Comparison of ENCODE assay signal across 22 cellular contexts in the genomic region with DNA sequence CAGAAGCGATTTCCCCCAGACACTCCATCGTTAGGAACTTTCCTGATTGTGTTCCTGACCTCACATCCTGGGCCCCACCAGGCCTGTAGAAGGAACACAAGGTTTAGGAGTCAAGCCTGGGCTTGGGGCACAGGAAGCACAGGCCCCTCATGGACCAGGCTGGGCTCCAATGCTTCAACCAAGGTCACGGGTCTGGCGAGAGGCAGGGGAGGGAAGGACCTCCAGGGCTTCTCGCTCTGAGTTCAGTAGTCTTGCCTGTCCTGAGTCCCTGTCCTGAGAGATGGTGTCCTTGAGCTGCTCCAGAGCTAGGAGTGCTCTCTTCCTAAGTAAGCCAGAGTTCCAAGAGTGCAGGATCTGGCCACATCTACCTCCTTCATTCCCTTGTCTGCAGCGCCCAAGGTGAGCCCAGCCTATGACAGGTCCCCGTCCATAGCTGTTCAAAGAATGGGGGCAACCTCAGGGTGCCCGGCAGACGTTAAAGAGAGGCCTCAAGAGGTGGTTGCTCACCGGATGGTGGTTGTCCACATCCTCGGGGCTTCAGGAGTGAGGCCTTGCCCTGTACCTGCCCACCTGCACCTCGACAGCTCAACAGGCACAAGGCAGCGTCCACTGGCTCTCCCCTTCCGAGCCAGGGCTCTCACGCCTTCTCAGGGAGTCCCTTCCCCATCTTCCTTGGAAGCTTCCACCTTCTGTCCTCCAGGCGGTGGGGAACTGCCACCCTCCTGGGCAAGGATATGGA. TPM values are rescaled to one million over a fixed set of nuclear protein-coding genes. Genes with fewer than 3 reads are reported as not detected.
DNase-seq lines count a peak whose midpoint lies in the region; ATAC-seq, FAIRE-seq and TF ChIP-seq lines count a peak whose summit lies in the region.
"Had no signal": no experiment of that assay in that cellular context is flagged by ENCODE, and none has a peak within 500 bp of the region (broad histone marks: within the 10 kb centered on the region; RNA-seq: fewer than 3 reads in every experiment).

No MANE protein-coding gene starts in this region.

- peaks cover 5% of the 10 kb centered on the region for H3K36me3 Mint-ChIP-seq in endodermal cell (ENCODE audit: low read depth)
- H3K36me3 Mint-ChIP-seq in stimulated activated memory B cell treated with anti-CD40 and anti-IgM and Interleukin-4, amounts not matched to agents 10 μg/mL and 1 μg/mL and 100 μg/mL, for 72 hours: peaks cover 24% of the 10 kb centered on the region

- no peak overlapping the region for H3K4me3 ChIP-seq in endodermal cell (ENCODE audit: low read length)
- H3K4me3 ChIP-seq: adrenal gland, pancreas, PC-9, skin epidermis, upper lobe of left lung had no signal

- no peak overlapping the region for H3K4me3 Mint-ChIP-seq in endodermal cell
- H3K4me3 Mint-ChIP-seq in stimulated activated memory B cell treated with anti-CD40 and anti-IgM and Interleukin-4, amounts not matched to agents 10 μg/mL and 1 μg/mL and 100 μg/mL, for 72 hours: no peak overlapping the region

- H3K9me3 ChIP-seq in endodermal cell (ENCODE audit: control insufficient read depth, low read length): no peaks in the 10 kb centered on the region
- H3K9me3 ChIP-seq: adrenal gland, pancreas, upper lobe of left lung had no signal

- peak; percentile 5 for ATAC-seq in stimulated activated memory B cell treated with anti-CD40 and anti-IgM and Interleukin-4, amounts not matched to agents 10 μg/mL and 1 μg/mL and 100 μg/mL, for 72 hours
- no peak for ATAC-seq in SK-N-SH treated with all-trans-retinoic acid at 6 μM for 48 hours
- ATAC-seq: left lobe of liver had no signal

- peaks cover 3% of the 10 kb centered on the region for H3K36me3 ChIP-seq in endodermal cell (ENCODE audit: control insufficient read depth, insufficient read depth, low read length)
- H3K36me3 ChIP-seq: pancreas had no signal

- no peak for TF ChIP-seq CTCF in endodermal cell (conservative IDR thresholded peaks at IDR 0.05)

- H3K9me3 Mint-ChIP-seq in endodermal cell: no peaks in the 10 kb centered on the region
- no peaks in the 10 kb centered on the region for H3K9me3 Mint-ChIP-seq in stimulated activated memory B cell treated with anti-CD40 and anti-IgM and Interleukin-4, amounts not matched to agents 10 μg/mL and 1 μg/mL and 100 μg/mL, for 72 hours

- peaks cover 4% of the 10 kb centered on the region for H3K4me1 Mint-ChIP-seq in endodermal cell
- H3K4me1 Mint-ChIP-seq in stimulated activated memory B cell treated with anti-CD40 and anti-IgM and Interleukin-4, amounts not matched to agents 10 μg/mL and 1 μg/mL and 100 μg/mL, for 72 hours: peaks cover 50% of the 10 kb centered on the region

- WGBS in endodermal cell (ENCODE audit: insufficient coverage in 1 of 2, insufficient read length in 1 of 2), 2 experiments: 92% methylated on average over 7 to 16 of the region's 16 CpGs

- H3K27me3 Mint-ChIP-seq in endodermal cell (ENCODE audit: insufficient read depth): peaks cover 25% of the 10 kb centered on the region
- no peaks in the 10 kb centered on the region for H3K27me3 Mint-ChIP-seq in stimulated activated memory B cell treated with anti-CD40 and anti-IgM and Interleukin-4, amounts not matched to agents 10 μg/mL and 1 μg/mL and 100 μg/mL, for 72 hours

- DNase-seq in activated CD8-positive, alpha-beta memory T cell treated with anti-CD3 and anti-CD28 coated beads for 24 hours: peak; percentile 48
- no peak for DNase-seq in activated CD8-positive, alpha-beta memory T cell treated with anti-CD3 and anti-CD28 coated beads, Interleukin-2, amount 50 U/mL, for 4 hours
- DNase-seq in HTR-8/SVneo (ENCODE audit: insufficient read length, low spot score): no peak
- peak; percentile 36 for DNase-seq in endodermal cell
- DNase-seq in kidney glomerular epithelial cell (lab: John Stamatoyannopoulos, UW): no peak
- no peak for DNase-seq in AG08395 (ENCODE audit: low spot score)
- DNase-seq: ACHN; central memory CD4-positive, alpha-beta T cell; GOT3; KG1; NCI-H1048; NCI-H2081 treated with DMSO at 0.1 percent for 48 hours; NCI-H526; PC-9; WERI-Rb-1 had no signal

- H3K27ac Mint-ChIP-seq in endodermal cell: no peak overlapping the region
- peak overlapping the region; percentile 90 for H3K27ac Mint-ChIP-seq in stimulated activated memory B cell treated with anti-CD40 and anti-IgM and Interleukin-4, amounts not matched to agents 10 μg/mL and 1 μg/mL and 100 μg/mL, for 72 hours

- no peaks in the 10 kb centered on the region for H3K4me1 ChIP-seq in endodermal cell (ENCODE audit: control insufficient read depth, insufficient read depth, low read length)
- H3K4me1 ChIP-seq: pancreas had no signal

- no peak overlapping the region for H3K27ac ChIP-seq in endodermal cell (ENCODE audit: low read depth, low read length)
- H3K27ac ChIP-seq: PC-9, upper lobe of left lung, WERI-Rb-1 had no signal

- H3K9ac ChIP-seq in endodermal cell (ENCODE audit: extremely low read depth, low read length, poor library complexity, severe bottlenecking): no peak overlapping the region

- peak; percentile 44 for FAIRE-seq in HTR-8/SVneo (lab: Jason Lieb, UNC)
- FAIRE-seq: pancreas had no signal

- H3K27me3 ChIP-seq in endodermal cell (ENCODE audit: control insufficient read depth, insufficient read depth, low read length, poor library complexity, severe bottlenecking): no peaks in the 10 kb centered on the region
- H3K27me3 ChIP-seq: adrenal gland, pancreas, upper lobe of left lung had no signal

TF ChIP-seq in SK-N-SH treated with all-trans-retinoic acid at 6 μM for 48 hours, 23 proteins besides CTCF, POLR2A, EP300 and RAD21:
- TF ChIP-seq TOX (CRISPR knock-in tag; IDR thresholded peaks at IDR 0.05; ENCODE audit: borderline replicate concordance) (no peak), SNAI2 (CRISPR knock-in tag; IDR thresholded peaks at IDR 0.05) (no peak), CSDC2 (CRISPR knock-in tag; IDR thresholded peaks at IDR 0.05) (no peak), TCF4 (CRISPR knock-in tag; IDR thresholded peaks at IDR 0.05; ENCODE audit: borderline replicate concordance) (no peak), PPARA (CRISPR knock-in tag; IDR thresholded peaks at IDR 0.05; ENCODE audit: borderline replicate concordance) (no peak), ARNTL (CRISPR knock-in tag; IDR thresholded peaks at IDR 0.05; ENCODE audit: borderline replicate concordance, low read depth) (no peak), OSR1 (CRISPR knock-in tag; IDR thresholded peaks at IDR 0.05) (no peak), ZC3H10 (CRISPR knock-in tag; IDR thresholded peaks at IDR 0.05) (no peak), GLIS3 (CRISPR knock-in tag; IDR thresholded peaks at IDR 0.05) (no peak)

RNA-seq across cellular contexts. Expression of gene TUBB1, which starts 1.6 kb away (rescaled TPM):
- total RNA-seq in endodermal cell: not detected
- not detected for polyA plus RNA-seq in endodermal cell (2013, experiment 1 of 2)
- not detected for polyA plus RNA-seq in endodermal cell (2013, experiment 2 of 2)

RNA-seq across cellular contexts. Expression of gene CTSZ, which starts 10.6 kb away (rescaled TPM):
- 10 to 100 TPM; 55.9 to 76.6 TPM for total RNA-seq in endodermal cell
- 33.0 TPM for polyA plus RNA-seq in endodermal cell (2013, experiment 1 of 2)
- 30.2 TPM for polyA plus RNA-seq in endodermal cell (2013, experiment 2 of 2)

RNA-seq across cellular contexts. Expression of gene ATP5F1E, which starts 14.5 kb away (rescaled TPM):
- 10 to 100 TPM; 52.6 to 62.6 TPM for total RNA-seq in endodermal cell
- 73.3 TPM for polyA plus RNA-seq in endodermal cell (2013, experiment 1 of 2)
- 79.4 TPM for polyA plus RNA-seq in endodermal cell (2013, experiment 2 of 2)

RNA-seq across cellular contexts. Expression of gene PRELID3B, which starts 24.9 kb away (rescaled TPM):
- total RNA-seq in endodermal cell: 10 to 100 TPM; 48.6 to 50.8 TPM
- polyA plus RNA-seq in endodermal cell (2013, experiment 1 of 2): 54.6 TPM
- 51.3 TPM for polyA plus RNA-seq in endodermal cell (2013, experiment 2 of 2)

RNA-seq across cellular contexts. Expression of gene NELFCD, which starts 36.6 kb away (rescaled TPM):
- total RNA-seq in endodermal cell: 10 to 100 TPM; 66.6 to 72.5 TPM
- polyA plus RNA-seq in endodermal cell (2013, experiment 1 of 2): 126 TPM
- polyA plus RNA-seq in endodermal cell (2013, experiment 2 of 2): 112 TPM

Comparison
In these comparisons a context has a peak if more than half of its experiments do, and no peak if none do; other contexts are left out.
1. DNase-seq: peak in activated CD8-positive, alpha-beta memory T cell treated with anti-CD3 and anti-CD28 coated beads for 24 hours (single experiment) and endodermal cell (single experiment); none in activated CD8-positive, alpha-beta memory T cell treated with anti-CD3 and anti-CD28 coated beads, Interleukin-2, amount 50 U/mL, for 4 hours (single experiment), HTR-8/SVneo (single experiment), kidney glomerular epithelial cell (single experiment) and AG08395 (single experiment).